Comparison of ENCODE assay signal across 8 cellular contexts in genomic region chr4:74934822-74935326, GRCh38. TPM values are rescaled to one million over a fixed set of nuclear protein-coding genes. Genes with fewer than 3 reads are reported as not detected.
DNase-seq lines count a peak whose midpoint lies in the region; ATAC-seq and TF ChIP-seq lines count a peak whose summit lies in the region.

No MANE protein-coding gene starts in this region.

- no peak overlapping the region for H3K9ac ChIP-seq in rectal smooth muscle tissue (ENCODE audit: low read length)

- H3K27ac Mint-ChIP-seq in glutamatergic neuron (ENCODE audit: unreplicated experiment) = peak overlapping the region; percentile 92

- no peaks in the 10 kb centered on the region for H3K79me2 ChIP-seq in DOHH2 (ENCODE audit: control insufficient read depth, low read length)

- H3K27me3 ChIP-seq in DOHH2 (ENCODE audit: control insufficient read depth, low read length) (peaks cover 44% of the 10 kb centered on the region), rectal smooth muscle tissue (ENCODE audit: control insufficient read depth, insufficient read depth, low read length) (no peaks in the 10 kb centered on the region)

- H3K4me3 ChIP-seq in DOHH2 (ENCODE audit: low read length) = peak overlapping the region; percentile 77; the same call in 1 of the 2 replicates
- H3K4me3 ChIP-seq in rectal smooth muscle tissue (ENCODE audit: low read length) = peak overlapping the region; percentile 84

- DNase-seq in NCI-H524 treated with DMSO at 0.1 percent for 48 hours (lab: John Stamatoyannopoulos, UW) (peak; percentile 31), glutamatergic neuron (peak; percentile 74), NCI-H2081 (lab: John Stamatoyannopoulos, UW) (no peak), HuH-7.5 (ENCODE audit: low spot score) (no peak), T-helper 1 cell (no peak)

- H3K9me3 ChIP-seq in DOHH2 (ENCODE audit: control insufficient read depth, insufficient read depth, low read length) = no peaks in the 10 kb centered on the region

- peak overlapping the region; percentile 80 for H3K4me2 ChIP-seq in DOHH2 (ENCODE audit: low read length)

- H3F3A ChIP-seq in DOHH2 (ENCODE audit: control insufficient read depth, insufficient read depth) = 0 out of 2 replicates have a peak, but pooled peaks cover 1% of the 10 kb centered on the region

- peaks cover 20% of the 10 kb centered on the region for H3K9me3 Mint-ChIP-seq in glutamatergic neuron (ENCODE audit: unreplicated experiment)

- H3K9me2 ChIP-seq in DOHH2 (replicated peaks; ENCODE audit: control insufficient read depth, low read length) = no peaks in the 10 kb centered on the region

- no peak for ATAC-seq in GM21576 (IDR thresholded peaks at IDR 0.05; ENCODE audit: unreplicated experiment)

- no peaks in the 10 kb centered on the region for H3K36me3 Mint-ChIP-seq in glutamatergic neuron (ENCODE audit: unreplicated experiment)

- peaks cover 8% of the 10 kb centered on the region for H3K4me1 Mint-ChIP-seq in glutamatergic neuron (ENCODE audit: low read depth, unreplicated experiment)

- no peak for TF ChIP-seq CTCF in DOHH2 (IDR thresholded peaks at IDR 0.05; ENCODE audit: low read depth, low read length, poor library complexity, severe bottlenecking)
- TF ChIP-seq CTCF in glutamatergic neuron (IDR thresholded peaks at IDR 0.05; ENCODE audit: partially characterized antibody, unreplicated experiment) = no peak

- peaks cover 28% of the 10 kb centered on the region for H3K4me1 ChIP-seq in DOHH2 (ENCODE audit: control insufficient read depth, low read length)
- H3K4me1 ChIP-seq in rectal smooth muscle tissue (ENCODE audit: control insufficient read depth, insufficient read depth, low read length) = no peaks in the 10 kb centered on the region

- H3K27me3 Mint-ChIP-seq in glutamatergic neuron (ENCODE audit: unreplicated experiment) = peaks cover 7% of the 10 kb centered on the region

- H3K36me3 ChIP-seq in DOHH2 (ENCODE audit: control insufficient read depth, low read length) = no peaks in the 10 kb centered on the region
- H3K36me3 ChIP-seq in rectal smooth muscle tissue (ENCODE audit: control insufficient read depth, insufficient read depth, low read length) = no peaks in the 10 kb centered on the region

- H3K27ac ChIP-seq in DOHH2 (ENCODE audit: low read depth, low read length) (no peak overlapping the region), rectal smooth muscle tissue (ENCODE audit: low read depth, low read length) (no peak overlapping the region)

- H3K4me3 Mint-ChIP-seq in glutamatergic neuron (ENCODE audit: unreplicated experiment) = peak overlapping the region; percentile 97

- H4K20me1 ChIP-seq in DOHH2 (ENCODE audit: control insufficient read depth, insufficient read depth, low read depth, low read length) = peaks cover 3% of the 10 kb centered on the region; the same call in 1 of the 2 replicates

RNA-seq across cellular contexts. Expression of gene PARM1, which starts 2.0 kb away (rescaled TPM):
- 94.3 TPM for total RNA-seq in glutamatergic neuron (ENCODE audit: unreplicated experiment)

Comparison
In these comparisons a context has a peak if more than half of its experiments do, and no peak if none do; other contexts are left out.
1. DNase-seq: peak in NCI-H524 treated with DMSO at 0.1 percent for 48 hours (single experiment) and glutamatergic neuron (single experiment); none in NCI-H2081 (0 of 2), HuH-7.5 (single experiment) and T-helper 1 cell (0 of 5).